ENCODE assay signal across 8 cellular contexts in genomic region chr2:60515751-60516226, GRCh38. TPM values are rescaled to one million over a fixed set of nuclear protein-coding genes. Genes with fewer than 3 reads are reported as not detected.
A peak's percentile ranks its signal among the peaks of the same experiment; 100 is the strongest.
DNase-seq lines count a peak whose midpoint lies in the region; ATAC-seq and TF ChIP-seq lines count a peak whose summit lies in the region.

No MANE protein-coding gene starts in this region.

- H3K27ac Mint-ChIP-seq in WTC11, result peak overlapping the region; percentile 89

- H4K20me1 ChIP-seq in DND-41 (ENCODE audit: insufficient read depth, low read length), result peaks cover 71% of the 10 kb centered on the region

- H3K4me1 ChIP-seq in DND-41 (ENCODE audit: insufficient read depth, low read length) (no peaks in the 10 kb centered on the region; the same call in 1 of the 2 replicates), thyroid gland (no peaks in the 10 kb centered on the region)

- CTCF ChIA-PET in WTC11 (lab: Charles Lee), result interaction anchor here (1.1 to 2.6 kb wide), 3 partner anchors 21 to 45 kb away, joined by 4 to 7 read pairs (median 4); no protein-coding TSS in a partner anchor

- ATAC-seq in DND-41 (ENCODE audit: insufficient read depth, low read depth) (peak; percentile 39; the same call in 2 of the 3 replicates), GM19372 (IDR thresholded peaks at IDR 0.05; ENCODE audit: low read depth, unreplicated experiment) (peak; percentile 82), HG03196 (IDR thresholded peaks at IDR 0.05; ENCODE audit: unreplicated experiment) (peak; percentile 85), WTC11 (no peak), omental fat pad (ENCODE audit: low FRiP score) (peak; percentile 30)

- H3K36me3 ChIP-seq in DND-41 (ENCODE audit: insufficient read depth, low read length) (peaks cover 74% of the 10 kb centered on the region), thyroid gland (no peaks in the 10 kb centered on the region)

- no peak for TF ChIP-seq POLR2A in thyroid gland (IDR thresholded peaks at IDR 0.05)

- H3K27me3 Mint-ChIP-seq in WTC11 (ENCODE audit: low read depth), result no peaks in the 10 kb centered on the region

- no peak overlapping the region for H2AFZ ChIP-seq in DND-41 (ENCODE audit: low read depth, low read length)

- no peak overlapping the region for H3K4me3 Mint-ChIP-seq in WTC11

- WGBS in thyroid gland, 2 donors, result 82 to 91% methylated on average over 6 of the region's 6 CpGs

- intact Hi-C loops in thyroid gland (cut with DNase I), result no loop called here

- H3K36me3 Mint-ChIP-seq in WTC11, result peaks cover 12% of the 10 kb centered on the region

- H3K4me3 ChIP-seq in DND-41 (ENCODE audit: low read depth in 1 of 2, low read length in 2 of 2), result no peak overlapping the region
- H3K4me3 ChIP-seq in thyroid gland (replicated peaks in 1 of 3), result no peak overlapping the region

- no peaks in the 10 kb centered on the region for H3K9me3 Mint-ChIP-seq in WTC11

- H3K4me2 ChIP-seq in DND-41 (ENCODE audit: insufficient read depth, low read length), result no peak overlapping the region

- H3K27me3 ChIP-seq in DND-41 (ENCODE audit: insufficient read depth, low read length, poor library complexity) (no peaks in the 10 kb centered on the region), thyroid gland (no peaks in the 10 kb centered on the region)

- peaks cover 93% of the 10 kb centered on the region for H3K4me1 Mint-ChIP-seq in WTC11

- no peak overlapping the region for H3K9ac ChIP-seq in DND-41 (ENCODE audit: low read depth, low read length)

- H3K27ac ChIP-seq in DND-41 (ENCODE audit: low read length) (no peak overlapping the region), thyroid gland (no peak overlapping the region)

- DNase-seq in DND-41 (no peak), WTC11 (ENCODE audit: low spot score) (no peak), omental fat pad (ENCODE audit: low spot score) (no peak), DMS153 treated with DMSO at 0.1 percent for 48 hours (lab: John Stamatoyannopoulos, UW; ENCODE audit: unreplicated experiment) (no peak), NCI-H446 (lab: John Stamatoyannopoulos, UW) (no peak), thyroid gland (no peak)

- POLR2A ChIA-PET in WTC11 (lab: Charles Lee), result no interaction called here

- no peaks in the 10 kb centered on the region for H3K9me3 ChIP-seq in DND-41 (ENCODE audit: insufficient read depth, low read length, severe bottlenecking)
- no peaks in the 10 kb centered on the region for H3K9me3 ChIP-seq in thyroid gland

- H3K79me2 ChIP-seq in DND-41 (ENCODE audit: insufficient read depth, low read length), result peaks cover 100% of the 10 kb centered on the region

- peak; percentile 11 for TF ChIP-seq CTCF in DND-41 (IDR thresholded peaks at IDR 0.05; ENCODE audit: borderline replicate concordance, extremely low read depth, low read length, poor library complexity, severe bottlenecking)
- no peak for TF ChIP-seq CTCF in WTC11 (IDR thresholded peaks at IDR 0.05)
- TF ChIP-seq CTCF in omental fat pad (IDR thresholded peaks at IDR 0.05), result no peak
- TF ChIP-seq CTCF in thyroid gland (IDR thresholded peaks at IDR 0.05), result no peak

TF ChIP-seq in WTC11, 78 proteins besides CTCF, POLR2A, EP300 and RAD21:
- TF ChIP-seq TP53 (CRISPR knock-in tag; IDR thresholded peaks at IDR 0.05), result no peak
- TF ChIP-seq E2F5 (CRISPR knock-in tag; IDR thresholded peaks at IDR 0.05), result no peak
- no peak for TF ChIP-seq FOXJ3 (CRISPR knock-in tag; IDR thresholded peaks at IDR 0.05; ENCODE audit: borderline replicate concordance)
- no peak for TF ChIP-seq SMAD4 (CRISPR knock-in tag; IDR thresholded peaks at IDR 0.05)
- no peak for TF ChIP-seq MYBL2 (CRISPR knock-in tag; IDR thresholded peaks at IDR 0.05)
- no peak for TF ChIP-seq TCF7 (CRISPR knock-in tag; IDR thresholded peaks at IDR 0.05; ENCODE audit: low read depth)
- no peak for TF ChIP-seq HMGXB4 (CRISPR knock-in tag; IDR thresholded peaks at IDR 0.05)
- no peak for TF ChIP-seq NFATC4 (CRISPR knock-in tag; IDR thresholded peaks at IDR 0.05)
- TF ChIP-seq ATF3 (CRISPR knock-in tag; conservative IDR thresholded peaks at IDR 0.05), result no peak
- no peak for TF ChIP-seq FOXP1 (CRISPR knock-in tag; IDR thresholded peaks at IDR 0.05; ENCODE audit: borderline replicate concordance)

RNA-seq across cellular contexts. Expression of gene BCL11A, which starts 37.7 kb away (rescaled TPM):
- total RNA-seq in WTC11 (2021) (45.0 to 53.2 TPM (median 46.8 TPM) in 3 replicates), omental fat pad (1 to 10 TPM in 2 of 4 donors, under 1 TPM in 2; 0.28 to 5.0 (median 1.1) TPM), thyroid gland (10 to 100 TPM in 1 of 4 donors, 1 to 10 TPM in 3; 4.6 to 12.8 (median 9.0) TPM)
